In genomic region chr10:73772280-73773151, GRCh38 we compare ENCODE assay signal across 8 cellular contexts. TPM values are rescaled to one million over a fixed set of nuclear protein-coding genes. Genes with fewer than 3 reads are reported as not detected.
DNase-seq lines count a peak whose midpoint lies in the region; ATAC-seq and TF ChIP-seq lines count a peak whose summit lies in the region.

No MANE protein-coding gene starts in this region.

- H3K4me3 ChIP-seq in foreskin fibroblast (ENCODE audit: low read depth in 1 of 2, low read length in 2 of 2) (peak overlapping the region; percentile 70 to 88), neural progenitor cell (peak overlapping the region; percentile 83)

- ATAC-seq in GM19452 (IDR thresholded peaks at IDR 0.05; ENCODE audit: unreplicated experiment) (peak; percentile 67), HG03571 (IDR thresholded peaks at IDR 0.05; ENCODE audit: unreplicated experiment) (peak; percentile 50)

- no peaks in the 10 kb centered on the region for H3K9me3 ChIP-seq in neural progenitor cell (ENCODE audit: low read depth)

- CTCF ChIA-PET in RWPE1 (lab: Yijun Ruan, JAX) = interaction anchor here (0.6 to 1.5 kb wide), 3 partner anchors 9 to 24 kb away, joined by 4 to 7 read pairs (median 5); no protein-coding TSS in a partner anchor

- H3K4me2 ChIP-seq in neural progenitor cell = peak overlapping the region; percentile 90

- no peaks in the 10 kb centered on the region for H3K27me3 ChIP-seq in neural progenitor cell

- peaks cover 42% of the 10 kb centered on the region for H3K79me2 ChIP-seq in neural progenitor cell (ENCODE audit: low read depth)

- POLR2A ChIA-PET in RWPE1 (lab: Yijun Ruan, JAX; ENCODE audit: low non-redundant PET) = interaction anchor here (0.6 to 1.3 kb wide), 7 partner anchors 9 to 1464 kb away, joined by 3 to 7 read pairs (median 3); partner anchors contain the start of gene SEC24C

- H3K4me3 Mint-ChIP-seq in neural progenitor cell = peak overlapping the region; percentile 96

- H3K27me3 Mint-ChIP-seq in neural progenitor cell (ENCODE audit: insufficient read depth, low read depth) = peaks cover 4% of the 10 kb centered on the region

- peak overlapping the region; percentile 78 for H2AFZ ChIP-seq in neural progenitor cell (replicated peaks)

- H3K27ac Mint-ChIP-seq in neural progenitor cell = no peak overlapping the region

- peaks cover 30% of the 10 kb centered on the region for H3K4me1 ChIP-seq in neural progenitor cell

- no peaks in the 10 kb centered on the region for H3K9me3 Mint-ChIP-seq in neural progenitor cell

- DNase-seq in D341Med (ENCODE audit: low spot score) = peak; percentile 80
- peak; percentile 78 for DNase-seq in RWPE1 (ENCODE audit: low spot score)
- DNase-seq in activated gamma-delta T cell treated with Interleukin-2 at 50 U/mL for 16 hours = peak; percentile 74
- DNase-seq in foreskin fibroblast = peak; percentile 87 to 93
- peak; percentile 86 for DNase-seq in neural progenitor cell (ENCODE audit: low spot score)
- DNase-seq in stromal cell of bone marrow (ENCODE audit: low read depth) = peak; percentile 65

- H3K9ac ChIP-seq in neural progenitor cell = peak overlapping the region; percentile 31

- peaks cover 26% of the 10 kb centered on the region for H4K20me1 ChIP-seq in neural progenitor cell (ENCODE audit: low read depth)

- peaks cover 55% of the 10 kb centered on the region for H3F3A ChIP-seq in neural progenitor cell (ENCODE audit: low read depth)

- peaks cover 36% of the 10 kb centered on the region for H3K4me1 Mint-ChIP-seq in neural progenitor cell

- peak overlapping the region; percentile 97 for H3K27ac ChIP-seq in RWPE1
- peak overlapping the region; percentile 15 for H3K27ac ChIP-seq in neural progenitor cell

- TF ChIP-seq CTCF in RWPE1 (conservative IDR thresholded peaks at IDR 0.05; ENCODE audit: low read depth) (no peak), foreskin fibroblast (IDR thresholded peaks at IDR 0.05; ENCODE audit: low read depth, low read length) (no peak), neural progenitor cell (IDR thresholded peaks at IDR 0.05) (peak; percentile 23)

- no peaks in the 10 kb centered on the region for H3K36me3 ChIP-seq in neural progenitor cell

- H3K36me3 Mint-ChIP-seq in neural progenitor cell = peaks cover 34% of the 10 kb centered on the region

RNA-seq across cellular contexts. Expression of gene CHCHD1, which starts 9.3 kb away (rescaled TPM):
- 51.3 and 66.7 TPM in 2 replicates for total RNA-seq in neural progenitor cell (ENCODE audit: low replicate concordance)

RNA-seq across cellular contexts. Expression of gene ZSWIM8, which starts 12.9 kb away (rescaled TPM):
- 30.5 and 38.1 TPM in 2 replicates for total RNA-seq in neural progenitor cell (ENCODE audit: low replicate concordance)

RNA-seq across cellular contexts. Expression of gene SEC24C, which starts 28.3 kb away (rescaled TPM):
- 36.0 and 50.4 TPM in 2 replicates for total RNA-seq in neural progenitor cell (ENCODE audit: low replicate concordance)

RNA-seq across cellular contexts. Expression of gene NDST2, which starts 38.9 kb away (rescaled TPM):
- 12.4 and 32.1 TPM in 2 replicates for total RNA-seq in neural progenitor cell (ENCODE audit: low replicate concordance)

Comparison
In these comparisons a context has a peak if more than half of its experiments do, and no peak if none do; other contexts are left out.
1. Peak in every context shown above with its lines: DNase-seq, ATAC-seq, H3K4me3 ChIP-seq and H3K27ac ChIP-seq.